In the genomic region with DNA sequence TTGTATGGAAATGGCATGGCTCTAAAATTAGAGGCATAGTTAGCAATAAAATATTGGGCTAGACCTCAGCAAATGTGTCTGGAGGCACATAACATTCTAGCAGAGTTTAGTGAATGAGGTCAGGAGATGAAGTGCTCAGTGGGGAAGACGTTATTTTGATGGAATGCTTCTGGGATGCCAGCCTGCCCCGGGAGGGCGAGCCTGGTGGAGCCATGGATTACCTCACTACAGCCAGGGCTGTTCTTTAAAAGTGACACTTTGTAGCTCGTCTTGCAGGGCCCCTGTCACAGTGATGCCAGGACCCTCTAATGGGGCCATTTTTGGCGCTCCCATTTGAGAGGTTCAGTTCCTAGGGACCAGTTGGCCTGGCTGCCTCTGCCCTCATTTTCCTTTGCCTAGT, we compare ENCODE assay signal across 16 cellular contexts. TPM values are rescaled to one million over a fixed set of nuclear protein-coding genes. Genes with fewer than 3 reads are reported as not detected.
DNase-seq lines count a peak whose midpoint lies in the region; ATAC-seq, FAIRE-seq and TF ChIP-seq lines count a peak whose summit lies in the region.
"Had no signal": no experiment of that assay in that cellular context is flagged by ENCODE, and none has a peak within 500 bp of the region (broad histone marks: within the 10 kb centered on the region; RNA-seq: fewer than 3 reads in every experiment).

No MANE protein-coding gene starts in this region.

- peaks cover 4% of the 10 kb centered on the region for H3K4me1 Mint-ChIP-seq in mesothelial cell of epicardium

- no peaks in the 10 kb centered on the region for H3K27me3 Mint-ChIP-seq in mesothelial cell of epicardium (ENCODE audit: low read depth)
- H3K27me3 Mint-ChIP-seq: activated CD4-positive, alpha-beta T cell treated with anti-CD3 and anti-CD28 coated beads, Interleukin-2, amount 10 ng/mL, durations not matched to agents 24 days and 14 days; B cell; T-helper 17 cell had no signal

- no peak for TF ChIP-seq POLR2A in H54 (IDR thresholded peaks at IDR 0.05; ENCODE audit: low read depth, low read length)

- no peak overlapping the region for H3K4me3 ChIP-seq in AG04449 (ENCODE audit: low read depth, low read length)
- H3K4me3 ChIP-seq: GM12878, upper lobe of left lung had no signal

- TF ChIP-seq CTCF in AG04449 (IDR thresholded peaks at IDR 0.05; ENCODE audit: insufficient read depth, low read length, missing control alignments), result no peak
- no peak for TF ChIP-seq CTCF in mesothelial cell of epicardium (IDR thresholded peaks at IDR 0.05; ENCODE audit: unreplicated experiment)

- no peak overlapping the region for H3K27ac Mint-ChIP-seq in mesothelial cell of epicardium
- H3K27ac Mint-ChIP-seq: activated CD4-positive, alpha-beta T cell treated with anti-CD3 and anti-CD28 coated beads, Interleukin-2, amount 10 ng/mL, durations not matched to agents 24 days and 14 days; B cell had no signal

- no peak for ATAC-seq in GM18520 (IDR thresholded peaks at IDR 0.05; ENCODE audit: unreplicated experiment)
- ATAC-seq in HG03520 (IDR thresholded peaks at IDR 0.05; ENCODE audit: unreplicated experiment), result no peak

- H3K4me3 Mint-ChIP-seq in mesothelial cell of epicardium, result no peak overlapping the region
- H3K4me3 Mint-ChIP-seq: activated CD4-positive, alpha-beta T cell treated with anti-CD3 and anti-CD28 coated beads, Interleukin-2, amount 10 ng/mL, durations not matched to agents 24 days and 14 days; B cell; T-helper 17 cell had no signal

- DNase-seq in AG04449 (ENCODE audit: low read depth, low spot score) (peak; percentile 71), H54 (ENCODE audit: insufficient read length, low spot score) (peak; percentile 65), caudate nucleus (lab: John Stamatoyannopoulos, UW) (peak in 1 of 61 donors; percentile 30), midbrain (lab: John Stamatoyannopoulos, UW) (peak; percentile 34), mesothelial cell of epicardium (ENCODE audit: low spot score in 2 of 2, unreplicated experiment in 2 of 2) (no peak), NCI-H1417 (lab: John Stamatoyannopoulos, UW) (no peak)
- DNase-seq: activated CD4-positive, alpha-beta T cell treated with anti-CD3 and anti-CD28 coated beads, Interleukin-2, amount 10 ng/mL, durations not matched to agents 24 days and 14 days; central memory CD4-positive, alpha-beta T cell; NCI-H526 treated with DMSO at 0.1 percent for 48 hours; T-helper 17 cell; upper lobe of left lung had no signal

- POLR2A ChIA-PET in AG04449 (lab: Yijun Ruan, JAX), result no interaction called here

- CTCF ChIA-PET in AG04449 (lab: Yijun Ruan, JAX), result interaction anchor here (0.7 to 5.8 kb wide), 10 partner anchors 10 to 184 kb away, joined by 3 to 40 read pairs (median 3); a partner anchor contains a TSS

- FAIRE-seq in H54 (lab: Jason Lieb, UNC), result peak; percentile 89
- FAIRE-seq: endothelial cell of umbilical vein, GM12878 had no signal

- H3K9me3 Mint-ChIP-seq in mesothelial cell of epicardium, result no peaks in the 10 kb centered on the region
- H3K9me3 Mint-ChIP-seq: activated CD4-positive, alpha-beta T cell treated with anti-CD3 and anti-CD28 coated beads, Interleukin-2, amount 10 ng/mL, durations not matched to agents 24 days and 14 days had no signal

- peak overlapping the region; percentile 11 for H3K27ac ChIP-seq in caudate nucleus (ENCODE audit: low read depth, low read length)

- peaks cover 32% of the 10 kb centered on the region for H3K36me3 Mint-ChIP-seq in mesothelial cell of epicardium

RNA-seq across cellular contexts. Expression of a gene that starts 48.5 kb away (rescaled TPM):
- 40.5 to 45.6 TPM (median 40.9 TPM) in 3 replicates for total RNA-seq in mesothelial cell of epicardium

Comparison
In these comparisons a context has a peak if more than half of its experiments do, and no peak if none do; other contexts are left out.
1. DNase-seq: peak in AG04449 (single experiment), H54 (single experiment) and midbrain (single experiment); none in mesothelial cell of epicardium (0 of 2) and NCI-H1417 (0 of 3).